1 cellular context compared by ENCODE assay signal in genomic region chr12:55715833-55716581, GRCh38.
TF ChIP-seq lines count a peak whose summit lies in the region.

Gene BLOC1S1, plus strand, starts transcription at chr12:55716046. Its CDS starts 6 bp downstream, at chr12:55716052.

TF ChIP-seq in K562, 482 proteins besides CTCF, POLR2A, EP300 and RAD21 (continued from another document and continues in another):
- peak in 1 of 2 experiments; percentile 36; a peak in 1 of 4 replicates for TF ChIP-seq ZNF318 (IDR thresholded peaks at IDR 0.05; ENCODE audit: borderline replicate concordance in 1 of 2, low read depth in 1 of 2)
- TF ChIP-seq TAF9B (IDR thresholded peaks at IDR 0.05; ENCODE audit: partially characterized antibody) = peak; percentile 44
- TF ChIP-seq SMAD4 (CRISPR knock-in tag; conservative IDR thresholded peaks at IDR 0.05) = peak; percentile 60
- TF ChIP-seq BRF2 (IDR thresholded peaks at IDR 0.05; ENCODE audit: borderline replicate concordance, insufficient read depth, insufficient read length) = no peak
- TF ChIP-seq GABPB1 (CRISPR knock-in tag; IDR thresholded peaks at IDR 0.05) = peak; percentile 87; the same call in 1 of the 2 replicates
- 0 out of 2 replicates have a peak, but pooled peaks have one; percentile 19 for TF ChIP-seq PTBP1 (IDR thresholded peaks at IDR 0.05; ENCODE audit: low read depth, low read length)
- peak; percentile 28; the same call in 1 of the 2 replicates for TF ChIP-seq MXI1 (IDR thresholded peaks at IDR 0.05; ENCODE audit: low read depth, low read length)
- no peak; the same call in 1 of the 2 replicates for TF ChIP-seq ZNF384 (IDR thresholded peaks at IDR 0.05; ENCODE audit: low read depth, low read length)
- peak; percentile 50 for TF ChIP-seq ASH1L (IDR thresholded peaks at IDR 0.05; ENCODE audit: borderline replicate concordance, low read depth, partially characterized antibody)
- no peak for TF ChIP-seq HMBOX1 (IDR thresholded peaks at IDR 0.05)
- 0 out of 2 replicates have a peak, but pooled peaks have one; percentile 39 for TF ChIP-seq EHMT2 (IDR thresholded peaks at IDR 0.05)
- no peak for TF ChIP-seq ARID3B (CRISPR knock-in tag; IDR thresholded peaks at IDR 0.05; ENCODE audit: borderline replicate concordance)
- TF ChIP-seq CHAMP1 (IDR thresholded peaks at IDR 0.05) = no peak
- TF ChIP-seq SMARCC2 (IDR thresholded peaks at IDR 0.05; ENCODE audit: low read depth) = no peak
- TF ChIP-seq XRCC5 (IDR thresholded peaks at IDR 0.05; ENCODE audit: low read depth, low read length) = 0 out of 2 replicates have a peak, but pooled peaks have one; percentile 13
- peak in 1 of 2 experiments; percentile 64; a peak in 2 of 4 replicates for TF ChIP-seq TRIM24 (IDR thresholded peaks at IDR 0.05)
- peak; percentile 85 for TF ChIP-seq MAX (CRISPR knock-in tag; IDR thresholded peaks at IDR 0.05)
- TF ChIP-seq HLTF (IDR thresholded peaks at IDR 0.05) = 0 out of 2 replicates have a peak, but pooled peaks have one; percentile 62
- TF ChIP-seq NBN (IDR thresholded peaks at IDR 0.05; ENCODE audit: low read depth) = peak; percentile 83
- TF ChIP-seq ZNF655 (CRISPR knock-in tag; IDR thresholded peaks at IDR 0.05) = no peak
- TF ChIP-seq RFX1 (IDR thresholded peaks at IDR 0.05) = peak; percentile 79
- TF ChIP-seq JUN (IDR thresholded peaks at IDR 0.05; ENCODE audit: borderline replicate concordance, low read depth, low read length) = peak; percentile 37; the same call in 1 of the 2 replicates
- no peak for TF ChIP-seq JUN (CRISPR knock-in tag; IDR thresholded peaks at IDR 0.05; ENCODE audit: borderline replicate concordance)
- TF ChIP-seq E2F1 (CRISPR knock-in tag; IDR thresholded peaks at IDR 0.05) = no peak; the same call in 1 of the 2 replicates
- peak; percentile 57 for TF ChIP-seq NFIC (IDR thresholded peaks at IDR 0.05)
- peak; percentile 98 for TF ChIP-seq ETV1 (tag; conservative IDR thresholded peaks at IDR 0.05; ENCODE audit: low read depth)
- TF ChIP-seq CBX3 (IDR thresholded peaks at IDR 0.05; ENCODE audit: borderline replicate concordance in 1 of 2, low read length in 2 of 2) = peak in 1 of 2 experiments; percentile 82; a peak in 1 of 3 replicates
- TF ChIP-seq HDAC2 (IDR thresholded peaks at IDR 0.05) = peak; percentile 93
- TF ChIP-seq BHLHE40 (IDR thresholded peaks at IDR 0.05; ENCODE audit: low read length) = peak; percentile 98
- TF ChIP-seq RREB1 (CRISPR knock-in tag; IDR thresholded peaks at IDR 0.05) = no peak
